17 cellular contexts compared by ENCODE assay signal in genomic region chr2:128286905-128287779, GRCh38.
"Had no signal": no experiment of that assay in that cellular context is flagged by ENCODE, and none has a peak within 500 bp of the region (broad histone marks: within the 10 kb centered on the region; RNA-seq: fewer than 3 reads in every experiment).

No MANE protein-coding gene starts in this region.

- ATAC-seq: activated CD8-positive, alpha-beta memory T cell treated with anti-CD3 and anti-CD28 coated beads, Interleukin-2, amount 10 ng/mL, durations not matched to agents 7 days and 5 days; left lung; naive thymus-derived CD4-positive, alpha-beta T cell had no signal

- H3K4me3 ChIP-seq: coronary artery, left lung, neural progenitor cell had no signal

- H3K27me3 ChIP-seq: left lung, neural progenitor cell had no signal

- FAIRE-seq: keratinocyte, TTC549, urothelium cell line had no signal

- DNase-seq: activated CD4-positive, alpha-beta memory T cell treated with anti-CD3 and anti-CD28 coated beads, Interleukin-2, amount 10 ng/mL, durations not matched to agents 7 days and 5 days; activated CD4-positive, alpha-beta T cell treated with anti-CD3 and anti-CD28 coated beads for 48 hours; activated CD4-positive, CD25-positive, alpha-beta regulatory T cell; activated CD8-positive, alpha-beta memory T cell treated with anti-CD3 and anti-CD28 coated beads, Interleukin-2, amount 10 ng/mL, durations not matched to agents 7 days and 5 days; activated naive CD4-positive, alpha-beta T cell; activated naive CD8-positive, alpha-beta T cell treated with anti-CD3 and anti-CD28 coated beads, Interleukin-2, amount 10 ng/mL, durations not matched to agents 7 days and 5 days; anterior cingulate cortex; central memory CD4-positive, alpha-beta T cell; foreskin melanocyte; naive thymus-derived CD4-positive, alpha-beta T cell; stimulated activated naive CD4-positive, alpha-beta T cell had no signal

- H3K36me3 ChIP-seq: left lung, neural progenitor cell had no signal

- H3K27ac ChIP-seq: coronary artery, left lung, neural progenitor cell had no signal

- H3K9ac ChIP-seq: neural progenitor cell had no signal

- H3K9me3 ChIP-seq: left lung had no signal

- H2AFZ ChIP-seq: neural progenitor cell had no signal

- H3K4me2 ChIP-seq: neural progenitor cell had no signal
